8 cellular contexts compared by ENCODE assay signal in genomic region chr12:132710062-132710421, GRCh38. TPM values are rescaled to one million over a fixed set of nuclear protein-coding genes. Genes with fewer than 3 reads are reported as not detected.
A peak's percentile ranks its signal among the peaks of the same experiment; 100 is the strongest.
DNase-seq lines count a peak whose midpoint lies in the region; ATAC-seq and TF ChIP-seq lines count a peak whose summit lies in the region.

No MANE protein-coding gene starts in this region.

- H3K27ac Mint-ChIP-seq in activated CD8-positive, alpha-beta memory T cell treated with anti-CD3 and anti-CD28 coated beads, Interleukin-2, amount 10 ng/mL, durations not matched to agents 7 days and 5 days, result peak overlapping the region; percentile 81

- TF ChIP-seq CTCF in VCaP (conservative IDR thresholded peaks at IDR 0.05), result no peak
- TF ChIP-seq CTCF in foreskin fibroblast (IDR thresholded peaks at IDR 0.05; ENCODE audit: low read depth, low read length), result no peak

- no peaks in the 10 kb centered on the region for H3K9me3 Mint-ChIP-seq in activated CD8-positive, alpha-beta memory T cell treated with anti-CD3 and anti-CD28 coated beads, Interleukin-2, amount 10 ng/mL, durations not matched to agents 7 days and 5 days (ENCODE audit: low read depth)

- H3K27me3 Mint-ChIP-seq in activated CD8-positive, alpha-beta memory T cell treated with anti-CD3 and anti-CD28 coated beads, Interleukin-2, amount 10 ng/mL, durations not matched to agents 7 days and 5 days, result no peaks in the 10 kb centered on the region

- H3K36me3 Mint-ChIP-seq in activated CD8-positive, alpha-beta memory T cell treated with anti-CD3 and anti-CD28 coated beads, Interleukin-2, amount 10 ng/mL, durations not matched to agents 7 days and 5 days, result peaks cover 20% of the 10 kb centered on the region

- peak; percentile 13 for ATAC-seq in activated CD8-positive, alpha-beta memory T cell treated with anti-CD3 and anti-CD28 coated beads, Interleukin-2, amount 10 ng/mL, durations not matched to agents 7 days and 5 days
- ATAC-seq in HG02970 (IDR thresholded peaks at IDR 0.05; ENCODE audit: low FRiP score, unreplicated experiment), result peak; percentile 18

- no peak for DNase-seq in activated CD8-positive, alpha-beta memory T cell treated with anti-CD3 and anti-CD28 coated beads, Interleukin-2, amount 10 ng/mL, durations not matched to agents 7 days and 5 days
- no peak for DNase-seq in activated CD8-positive, alpha-beta memory T cell treated with anti-CD3 and anti-CD28 coated beads, Interleukin-2, amount 50 U/mL, for 48 hours
- no peak for DNase-seq in foreskin fibroblast
- DNase-seq in posterior vena cava (ENCODE audit: low spot score), result peak; percentile 82
- no peak for DNase-seq in DMS79 (lab: John Stamatoyannopoulos, UW)
- DNase-seq in mesenteric fat pad (ENCODE audit: low spot score), result no peak

- H3K4me3 ChIP-seq in foreskin fibroblast (ENCODE audit: low read depth in 1 of 2, low read length in 2 of 2), result peak overlapping the region; percentile 68 to 95

- peaks cover 23% of the 10 kb centered on the region for H3K4me1 Mint-ChIP-seq in activated CD8-positive, alpha-beta memory T cell treated with anti-CD3 and anti-CD28 coated beads, Interleukin-2, amount 10 ng/mL, durations not matched to agents 7 days and 5 days

- CTCF ChIA-PET in activated CD8-positive, alpha-beta memory T cell treated with anti-CD3 and anti-CD28 coated beads, Interleukin-2, amount 10 ng/mL, durations not matched to agents 7 days and 5 days (lab: Charles Lee), result interaction anchor here (0.6 to 1.6 kb wide), 2 partner anchors 14 to 29 kb away, joined by 3 to 5 read pairs; no protein-coding TSS in a partner anchor

- peak overlapping the region; percentile 85 for H3K4me3 Mint-ChIP-seq in activated CD8-positive, alpha-beta memory T cell treated with anti-CD3 and anti-CD28 coated beads, Interleukin-2, amount 10 ng/mL, durations not matched to agents 7 days and 5 days

- peak overlapping the region; percentile 98 for H3K27ac ChIP-seq in VCaP

- intact Hi-C loops in posterior vena cava (cut with DNase I), result no loop called here

RNA-seq across cellular contexts. Expression of gene PGAM5, which starts 0.6 kb away (rescaled TPM):
- 10 to 100 TPM; 59.6 to 70.1 TPM for total RNA-seq in activated CD8-positive, alpha-beta memory T cell treated with anti-CD3 and anti-CD28 coated beads, Interleukin-2, amount 10 ng/mL, durations not matched to agents 7 days and 5 days
- total RNA-seq in posterior vena cava, result 10 to 100 TPM; 20.0 to 24.2 TPM
- 33.4 TPM for total RNA-seq in mesenteric fat pad

RNA-seq across cellular contexts. Expression of gene PXMP2, which starts 22.7 kb away (rescaled TPM):
- 10 to 100 TPM; 23.3 to 26.0 TPM for total RNA-seq in activated CD8-positive, alpha-beta memory T cell treated with anti-CD3 and anti-CD28 coated beads, Interleukin-2, amount 10 ng/mL, durations not matched to agents 7 days and 5 days
- total RNA-seq in posterior vena cava (1 to 10 TPM; 7.1 to 9.5 TPM), mesenteric fat pad (11.7 TPM)

RNA-seq across cellular contexts. Expression of gene POLE, which starts 22.9 kb away (rescaled TPM):
- 100 to 1,000 TPM; 170 to 221 TPM for total RNA-seq in activated CD8-positive, alpha-beta memory T cell treated with anti-CD3 and anti-CD28 coated beads, Interleukin-2, amount 10 ng/mL, durations not matched to agents 7 days and 5 days
- total RNA-seq in posterior vena cava, result 10 to 100 TPM; 16.6 to 21.2 TPM
- total RNA-seq in mesenteric fat pad, result 23.9 TPM

RNA-seq across cellular contexts. Expression of gene ANKLE2, which starts 51.6 kb away (rescaled TPM):
- 100 to 1,000 TPM; 105 to 106 TPM for total RNA-seq in activated CD8-positive, alpha-beta memory T cell treated with anti-CD3 and anti-CD28 coated beads, Interleukin-2, amount 10 ng/mL, durations not matched to agents 7 days and 5 days
- total RNA-seq in posterior vena cava, result 10 to 100 TPM; 36.6 to 43.5 TPM
- total RNA-seq in mesenteric fat pad, result 79.9 TPM
